Comparison of ENCODE assay signal across 1 cellular context in the genomic region with DNA sequence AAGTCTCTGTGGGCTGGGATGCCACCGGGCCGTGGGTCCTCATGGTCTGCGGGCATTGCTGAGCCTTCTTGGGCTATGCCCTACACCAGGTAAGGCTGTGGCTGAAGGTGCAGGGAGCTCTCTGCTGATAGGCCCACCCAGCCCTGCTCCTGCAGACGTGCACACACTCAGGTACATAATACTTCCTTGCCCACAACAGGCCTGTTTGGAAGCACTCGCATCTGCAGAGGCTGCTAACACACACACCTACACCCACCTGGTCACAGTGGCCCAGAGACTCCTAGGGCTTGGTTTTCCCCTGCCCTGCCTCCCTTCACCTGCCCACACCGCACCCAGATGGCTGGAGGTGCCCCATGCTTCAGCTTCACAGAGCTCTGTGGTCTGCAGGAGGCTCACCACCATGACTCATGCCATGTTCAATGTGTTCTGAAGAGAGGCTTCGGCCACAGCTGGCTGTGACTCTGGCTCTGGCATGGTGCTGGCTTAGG.
TF ChIP-seq lines count a peak whose summit lies in the region.

No MANE protein-coding gene starts in this region.

TF ChIP-seq in GM12878, 131 proteins besides CTCF, POLR2A, EP300 and RAD21 (continued from another document):
- TF ChIP-seq, protein P1, sequence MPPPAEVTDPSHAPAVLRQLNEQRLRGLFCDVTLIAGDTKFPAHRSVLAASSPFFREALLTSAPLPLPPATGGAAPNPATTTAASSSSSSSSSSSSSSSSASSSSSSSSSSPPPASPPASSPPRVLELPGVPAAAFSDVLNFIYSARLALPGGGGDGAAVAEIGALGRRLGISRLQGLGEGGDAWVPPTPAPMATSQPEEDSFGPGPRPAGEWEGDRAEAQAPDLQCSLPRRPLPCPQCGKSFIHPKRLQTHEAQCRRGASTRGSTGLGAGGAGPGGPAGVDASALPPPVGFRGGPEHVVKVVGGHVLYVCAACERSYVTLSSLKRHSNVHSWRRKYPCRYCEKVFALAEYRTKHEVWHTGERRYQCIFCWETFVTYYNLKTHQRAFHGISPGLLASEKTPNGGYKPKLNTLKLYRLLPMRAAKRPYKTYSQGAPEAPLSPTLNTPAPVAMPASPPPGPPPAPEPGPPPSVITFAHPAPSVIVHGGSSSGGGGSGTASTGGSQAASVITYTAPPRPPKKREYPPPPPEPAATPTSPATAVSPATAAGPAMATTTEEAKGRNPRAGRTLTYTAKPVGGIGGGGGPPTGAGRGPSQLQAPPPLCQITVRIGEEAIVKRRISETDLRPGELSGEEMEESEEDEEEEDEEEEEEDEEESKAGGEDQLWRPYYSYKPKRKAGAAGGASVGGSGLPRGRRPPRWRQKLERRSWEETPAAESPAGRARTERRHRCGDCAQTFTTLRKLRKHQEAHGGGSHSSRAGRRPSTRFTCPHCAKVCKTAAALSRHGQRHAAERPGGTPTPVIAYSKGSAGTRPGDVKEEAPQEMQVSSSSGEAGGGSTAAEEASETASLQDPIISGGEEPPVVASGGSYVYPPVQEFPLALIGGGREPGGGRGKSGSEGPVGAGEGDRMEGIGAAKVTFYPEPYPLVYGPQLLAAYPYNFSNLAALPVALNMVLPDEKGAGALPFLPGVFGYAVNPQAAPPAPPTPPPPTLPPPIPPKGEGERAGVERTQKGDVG (CRISPR knock-in tag; IDR thresholded peaks at IDR 0.05), result no peak
- TF ChIP-seq BACH1 (IDR thresholded peaks at IDR 0.05; ENCODE audit: borderline replicate concordance), result no peak
